ENCODE assay signal across 8 cellular contexts in the genomic region with DNA sequence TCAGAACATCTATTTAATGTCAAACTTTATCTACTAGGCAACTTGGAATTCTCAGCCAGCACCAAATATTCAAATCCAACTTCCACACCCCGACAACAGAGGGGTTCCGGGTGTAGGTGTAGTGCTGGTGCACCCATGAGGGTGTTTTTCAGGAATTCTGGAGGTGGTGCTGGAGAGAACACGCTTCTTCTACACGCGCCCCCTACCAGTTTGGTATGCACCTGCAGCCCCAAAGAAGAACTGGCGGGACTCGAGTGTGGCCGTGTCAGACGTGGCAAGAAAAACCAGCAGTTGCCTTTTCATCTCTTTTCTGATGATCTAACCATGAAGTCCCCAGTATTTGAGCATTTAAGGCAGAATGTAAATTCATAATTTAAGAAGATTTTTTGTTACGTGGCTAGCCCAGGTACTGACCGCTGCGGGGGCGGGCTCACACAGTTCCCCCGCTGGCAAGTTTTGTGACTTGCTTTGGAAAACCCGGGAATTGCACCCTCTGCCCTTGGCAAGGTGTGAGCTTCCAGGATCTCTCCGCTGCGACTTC. TPM values are rescaled to one million over a fixed set of nuclear protein-coding genes. Genes with fewer than 3 reads are reported as not detected.
DNase-seq lines count a peak whose midpoint lies in the region; ATAC-seq, FAIRE-seq and TF ChIP-seq lines count a peak whose summit lies in the region.

No MANE protein-coding gene starts in this region.

- POLR2A ChIA-PET in RWPE1 (lab: Yijun Ruan, JAX; ENCODE audit: low non-redundant PET), result no interaction called here

- CTCF ChIA-PET in RWPE1 (lab: Yijun Ruan, JAX), result interaction anchor here (0.6 to 1.7 kb wide), 5 partner anchors 99 to 1686 kb away, joined by 3 to 9 read pairs (median 3); partner anchors contain the start of gene RWDD3
- CTCF ChIA-PET in activated naive CD4-positive, alpha-beta T cell treated with anti-CD3 and anti-CD28 coated beads for 36 hours (lab: Charles Lee), result interaction anchor here (0.9 to 2.2 kb wide), 6 partner anchors 12 to 127 kb away, joined by 3 to 8 read pairs (median 3); partner anchors contain the start of genes ALG14 and RWDD3

- no peaks in the 10 kb centered on the region for H3K36me3 Mint-ChIP-seq in activated naive CD4-positive, alpha-beta T cell treated with anti-CD3 and anti-CD28 coated beads for 36 hours (ENCODE audit: low read depth)

- no peak for FAIRE-seq in urothelium cell line (lab: Jason Lieb, UNC)

- no peaks in the 10 kb centered on the region for H3K9me3 Mint-ChIP-seq in activated naive CD4-positive, alpha-beta T cell treated with anti-CD3 and anti-CD28 coated beads for 36 hours

- peak overlapping the region; percentile 23; the same call in 1 of the 2 replicates for H3K27ac ChIP-seq in RWPE1

- H3K27ac Mint-ChIP-seq in activated naive CD4-positive, alpha-beta T cell treated with anti-CD3 and anti-CD28 coated beads for 36 hours, result no peak overlapping the region

- TF ChIP-seq CTCF in LNCaP clone FGC (IDR thresholded peaks at IDR 0.05; ENCODE audit: control insufficient read depth, extremely low read depth, insufficient read depth) (peak; percentile 74), RWPE1 (conservative IDR thresholded peaks at IDR 0.05; ENCODE audit: low read depth) (peak; percentile 71), omental fat pad (IDR thresholded peaks at IDR 0.05) (no peak)

- peak overlapping the region; percentile 71 for H3K4me3 ChIP-seq in LNCaP clone FGC (ENCODE audit: low read depth, low read length)

- peak; percentile 75 for ATAC-seq in omental fat pad (ENCODE audit: low FRiP score)

- peak; percentile 94 for DNase-seq in DMS79 treated with DMSO at 0.1 percent for 48 hours (lab: John Stamatoyannopoulos, UW)
- peak; percentile 54 for DNase-seq in H4 (ENCODE audit: low spot score)
- peak; percentile 51 for DNase-seq in LNCaP clone FGC (ENCODE audit: low read depth)
- DNase-seq in RWPE1 (ENCODE audit: low spot score), result peak; percentile 70
- peak; percentile 68 for DNase-seq in activated naive CD4-positive, alpha-beta T cell treated with anti-CD3 and anti-CD28 coated beads for 36 hours
- peak; percentile 50 to 90 (median 74) for DNase-seq in head of caudate nucleus
- peak; percentile 32 for DNase-seq in omental fat pad (ENCODE audit: low spot score)
- DNase-seq in urothelium cell line (ENCODE audit: low spot score), result peak; percentile 85

- peaks cover 25% of the 10 kb centered on the region for H3K27me3 Mint-ChIP-seq in activated naive CD4-positive, alpha-beta T cell treated with anti-CD3 and anti-CD28 coated beads for 36 hours (ENCODE audit: low read depth)

- H3K4me3 Mint-ChIP-seq in activated naive CD4-positive, alpha-beta T cell treated with anti-CD3 and anti-CD28 coated beads for 36 hours, result peak overlapping the region; percentile 76

- intact Hi-C loops in activated naive CD4-positive, alpha-beta T cell treated with anti-CD3 and anti-CD28 coated beads for 36 hours (cut with micrococcal nuclease), result loop anchor here (1.0 to 2.0 kb wide), 3 partner anchors 44 to 262 kb away; partner anchors contain the start of genes ALG14 and RWDD3
- intact Hi-C loops in head of caudate nucleus (cut with DNase I), result loop anchor here (5.0 kb wide), 1 partner anchor 116 kb away; the partner anchor contains the start of gene RWDD3

- peaks cover 3% of the 10 kb centered on the region for H3K4me1 Mint-ChIP-seq in activated naive CD4-positive, alpha-beta T cell treated with anti-CD3 and anti-CD28 coated beads for 36 hours (ENCODE audit: low read depth)

RNA-seq across cellular contexts. Expression of gene TLCD4, which starts 0.4 kb away (rescaled TPM):
- total RNA-seq in H4 (2014; rRNA removed; shearing (Covaris generic)), result 5.7 and 6.0 TPM in 2 replicates
- under 1 TPM; 0.07 to 0.12 TPM for total RNA-seq in activated naive CD4-positive, alpha-beta T cell treated with anti-CD3 and anti-CD28 coated beads for 36 hours
- total RNA-seq in omental fat pad, result 10 to 100 TPM in 1 of 4 donors, 1 to 10 TPM in 3; 3.7 to 18.5 (median 6.1) TPM

RNA-seq across cellular contexts. Expression of gene ALG14, which starts 44.0 kb away (rescaled TPM):
- total RNA-seq in H4 (2014; rRNA removed; shearing (Covaris generic)), result 1.4 and 1.7 TPM in 2 replicates
- 1 to 10 TPM; 4.1 to 6.2 TPM for total RNA-seq in activated naive CD4-positive, alpha-beta T cell treated with anti-CD3 and anti-CD28 coated beads for 36 hours
- total RNA-seq in omental fat pad, result 1 to 10 TPM in 3 of 4 donors, under 1 TPM in 1; 0.79 to 2.8 (median 1.4) TPM

Comparison
In these comparisons a context has a peak if more than half of its experiments do, and no peak if none do; other contexts are left out.
1. Peak in every context shown above with its lines: DNase-seq, ATAC-seq, H3K4me3 ChIP-seq and H3K27ac ChIP-seq.
2. DNase-seq: peak in every context shown above with its lines; median percentile 94 in DMS79 treated with DMSO at 0.1 percent for 48 hours; 85 in urothelium cell line; 74 in head of caudate nucleus; 70 in RWPE1; 68 in activated naive CD4-positive, alpha-beta T cell treated with anti-CD3 and anti-CD28 coated beads for 36 hours; 54 in H4; 51 in LNCaP clone FGC; 32 in omental fat pad.
3. CTCF ChIP-seq: peak in LNCaP clone FGC (single experiment) and RWPE1 (single experiment); none in omental fat pad (0 of 3).